In genomic region chr2:61193670-61194561, GRCh38 we compare ENCODE assay signal across 3 cellular contexts.
TF ChIP-seq lines count a peak whose summit lies in the region.

No MANE protein-coding gene starts in this region.

TF ChIP-seq in SK-N-SH treated with all-trans-retinoic acid at 6 μM for 48 hours, 23 proteins besides CTCF, POLR2A, EP300 and RAD21 (continued from another document):
- TF ChIP-seq ARNTL (CRISPR knock-in tag; IDR thresholded peaks at IDR 0.05; ENCODE audit: borderline replicate concordance, low read depth) = no peak
- no peak for TF ChIP-seq TOX (CRISPR knock-in tag; IDR thresholded peaks at IDR 0.05; ENCODE audit: borderline replicate concordance)
- no peak for TF ChIP-seq BACH2 (CRISPR knock-in tag; IDR thresholded peaks at IDR 0.05; ENCODE audit: borderline replicate concordance)
- no peak for TF ChIP-seq PATZ1 (CRISPR knock-in tag; IDR thresholded peaks at IDR 0.05; ENCODE audit: borderline replicate concordance)
- TF ChIP-seq OSR1 (CRISPR knock-in tag; IDR thresholded peaks at IDR 0.05) = no peak
- no peak for TF ChIP-seq TSHZ2 (CRISPR knock-in tag; IDR thresholded peaks at IDR 0.05)
- TF ChIP-seq ZC3H10 (CRISPR knock-in tag; IDR thresholded peaks at IDR 0.05) = no peak
- TF ChIP-seq TCF4 (CRISPR knock-in tag; IDR thresholded peaks at IDR 0.05; ENCODE audit: borderline replicate concordance) = no peak
- TF ChIP-seq ISL1 (CRISPR knock-in tag; IDR thresholded peaks at IDR 0.05) = no peak
- TF ChIP-seq CSRNP3 (CRISPR knock-in tag; IDR thresholded peaks at IDR 0.05) = no peak
- TF ChIP-seq ZFP3 (CRISPR knock-in tag; IDR thresholded peaks at IDR 0.05) = no peak
- TF ChIP-seq RARB (CRISPR knock-in tag; IDR thresholded peaks at IDR 0.05) = no peak
- TF ChIP-seq ZNF565 (CRISPR knock-in tag; conservative IDR thresholded peaks at IDR 0.05; ENCODE audit: low read depth) = no peak

TF ChIP-seq in SK-N-SH, 30 proteins besides CTCF, POLR2A, EP300 and RAD21:
- TF ChIP-seq USF2 (IDR thresholded peaks at IDR 0.05; ENCODE audit: borderline replicate concordance, low read depth, low read length) = no peak

TF ChIP-seq in K562, 482 proteins besides CTCF, POLR2A, EP300 and RAD21 (continued from another document):
- no peak for TF ChIP-seq ARID2 (IDR thresholded peaks at IDR 0.05)
- TF ChIP-seq MTA3 (IDR thresholded peaks at IDR 0.05; ENCODE audit: borderline replicate concordance) = no peak
- TF ChIP-seq VEZF1 (CRISPR knock-in tag; IDR thresholded peaks at IDR 0.05) = no peak
- no peak for TF ChIP-seq ZNF668 (CRISPR knock-in tag; IDR thresholded peaks at IDR 0.05)
- TF ChIP-seq ELK1 (CRISPR knock-in tag; IDR thresholded peaks at IDR 0.05) = no peak
- TF ChIP-seq CBFA2T2 (conservative IDR thresholded peaks at IDR 0.05) = no peak
- no peak for TF ChIP-seq GTF2A2 (tag; IDR thresholded peaks at IDR 0.05)
- no peak for TF ChIP-seq ZNF766 (CRISPR knock-in tag; conservative IDR thresholded peaks at IDR 0.05)
- no peak for TF ChIP-seq MXI1 (IDR thresholded peaks at IDR 0.05; ENCODE audit: low read depth, low read length)
- no peak for TF ChIP-seq ZNF347 (CRISPR knock-in tag; IDR thresholded peaks at IDR 0.05; ENCODE audit: low read depth)
- no peak for TF ChIP-seq PRMT5 (CRISPR knock-in tag; IDR thresholded peaks at IDR 0.05)
